ENCODE assay signal across 15 cellular contexts in genomic region chr9:38074441-38074943, GRCh38. TPM values are rescaled to one million over a fixed set of nuclear protein-coding genes. Genes with fewer than 3 reads are reported as not detected.
DNase-seq lines count a peak whose midpoint lies in the region; ATAC-seq and TF ChIP-seq lines count a peak whose summit lies in the region.
"Had no signal": no experiment of that assay in that cellular context is flagged by ENCODE, and none has a peak within 500 bp of the region (broad histone marks: within the 10 kb centered on the region; RNA-seq: fewer than 3 reads in every experiment).

No MANE protein-coding gene starts in this region.

- no peak for ATAC-seq in HG02884 (IDR thresholded peaks at IDR 0.05; ENCODE audit: unreplicated experiment)
- ATAC-seq: activated CD4-positive, alpha-beta T cell treated with anti-CD3 and anti-CD28 coated beads for 36 hours; activated T-cell treated with anti-CD3 and anti-CD28 coated beads, Interleukin-2, amount 50 U/mL, for 72 hours had no signal

- H3K27me3 ChIP-seq in right atrium auricular region (no peaks in the 10 kb centered on the region), left ventricle myocardium inferior (ENCODE audit: low read depth) (no peaks in the 10 kb centered on the region), SJSA1 (replicated peaks) (no peaks in the 10 kb centered on the region)
- H3K27me3 ChIP-seq: tibial artery had no signal

- no peak overlapping the region for H3K27ac ChIP-seq in right atrium auricular region
- H3K27ac ChIP-seq in left ventricle myocardium inferior (replicated peaks): no peak overlapping the region
- H3K27ac ChIP-seq in SJSA1: peak overlapping the region; percentile 45
- H3K27ac ChIP-seq: KMS-11 had no signal

- H3K36me3 ChIP-seq in right atrium auricular region: no peaks in the 10 kb centered on the region
- no peaks in the 10 kb centered on the region for H3K36me3 ChIP-seq in left ventricle myocardium inferior
- H3K36me3 ChIP-seq in SJSA1: no peaks in the 10 kb centered on the region
- H3K36me3 ChIP-seq: tibial artery had no signal

- intact Hi-C loops in left ventricle myocardium inferior (cut with micrococcal nuclease): loop anchor here (5.0 kb wide), 1 partner anchor 167 kb away; no protein-coding TSS in a partner anchor

- TF ChIP-seq CTCF in right atrium auricular region (IDR thresholded peaks at IDR 0.05) (no peak), left ventricle myocardium inferior (IDR thresholded peaks at IDR 0.05; ENCODE audit: borderline replicate concordance) (no peak), fibroblast of villous mesenchyme (IDR thresholded peaks at IDR 0.05; ENCODE audit: insufficient read depth, low read depth, low read length) (no peak)

- peaks cover 0 to 9% of the 10 kb centered on the region in 2 donors for H3K4me1 ChIP-seq in right atrium auricular region
- peaks cover 25% of the 10 kb centered on the region for H3K4me1 ChIP-seq in left ventricle myocardium inferior
- H3K4me1 ChIP-seq in SJSA1 (replicated peaks): peaks cover 45% of the 10 kb centered on the region

- H3K4me3 ChIP-seq in right atrium auricular region (no peak overlapping the region), left ventricle myocardium inferior (no peak overlapping the region), SJSA1 (peak overlapping the region; percentile 12; the same call in 1 of the 2 replicates), fibroblast of villous mesenchyme (ENCODE audit: low read depth, low read length) (no peak overlapping the region)
- H3K4me3 ChIP-seq: tibial artery had no signal

- DNase-seq in right atrium auricular region (ENCODE audit: low spot score) (peak; percentile 57), left ventricle myocardium inferior (no peak), SJSA1 (ENCODE audit: low read depth in 1 of 2, low spot score in 2 of 2) (peak; percentile 47 to 49), fibroblast of villous mesenchyme (ENCODE audit: low read depth) (peak; percentile 42), COLO829 (ENCODE audit: low spot score) (no peak), COR-L47 (lab: John Stamatoyannopoulos, UW) (no peak), NCI-H1417 treated with DMSO at 0.1 percent for 48 hours (lab: John Stamatoyannopoulos, UW) (no peak)
- DNase-seq: activated CD4-positive, alpha-beta T cell treated with anti-CD3 and anti-CD28 coated beads for 36 hours; activated T-cell treated with anti-CD3 and anti-CD28 coated beads, Interleukin-2, amount 50 U/mL, for 72 hours; DND-41; NCI-H2081; NCI-H82 had no signal

- H3K9me3 ChIP-seq in right atrium auricular region: no peaks in the 10 kb centered on the region
- no peaks in the 10 kb centered on the region for H3K9me3 ChIP-seq in left ventricle myocardium inferior (replicated peaks)
- H3K9me3 ChIP-seq in SJSA1 (replicated peaks): no peaks in the 10 kb centered on the region
- H3K9me3 ChIP-seq: tibial artery had no signal

RNA-seq across cellular contexts. Expression of gene SHB, which starts 5.5 kb away (rescaled TPM):
- total RNA-seq in right atrium auricular region: 10 to 100 TPM; 33.9 to 39.9 TPM
- 19.4 TPM for total RNA-seq in left ventricle myocardium inferior
- 12.1 and 19.3 TPM in 2 replicates for total RNA-seq in SJSA1 (2014; rRNA removed; shearing (Covaris generic))
- total RNA-seq in fibroblast of villous mesenchyme: 16.8 and 19.9 TPM in 2 replicates

Comparison
In these comparisons a context has a peak if more than half of its experiments do, and no peak if none do; other contexts are left out.
1. DNase-seq: peak in right atrium auricular region (single experiment), SJSA1 (2 of 2) and fibroblast of villous mesenchyme (single experiment); none in left ventricle myocardium inferior (single experiment), COLO829 (single experiment), COR-L47 (single experiment) and NCI-H1417 treated with DMSO at 0.1 percent for 48 hours (single experiment).